1 cellular context compared by ENCODE assay signal in genomic region chr3:124552224-124552623, GRCh38.
TF ChIP-seq lines count a peak whose summit lies in the region.

No MANE protein-coding gene starts in this region.

TF ChIP-seq in GM23338, 12 proteins besides CTCF, POLR2A, EP300 and RAD21 (continued from another document):
- TF ChIP-seq, protein P1, sequence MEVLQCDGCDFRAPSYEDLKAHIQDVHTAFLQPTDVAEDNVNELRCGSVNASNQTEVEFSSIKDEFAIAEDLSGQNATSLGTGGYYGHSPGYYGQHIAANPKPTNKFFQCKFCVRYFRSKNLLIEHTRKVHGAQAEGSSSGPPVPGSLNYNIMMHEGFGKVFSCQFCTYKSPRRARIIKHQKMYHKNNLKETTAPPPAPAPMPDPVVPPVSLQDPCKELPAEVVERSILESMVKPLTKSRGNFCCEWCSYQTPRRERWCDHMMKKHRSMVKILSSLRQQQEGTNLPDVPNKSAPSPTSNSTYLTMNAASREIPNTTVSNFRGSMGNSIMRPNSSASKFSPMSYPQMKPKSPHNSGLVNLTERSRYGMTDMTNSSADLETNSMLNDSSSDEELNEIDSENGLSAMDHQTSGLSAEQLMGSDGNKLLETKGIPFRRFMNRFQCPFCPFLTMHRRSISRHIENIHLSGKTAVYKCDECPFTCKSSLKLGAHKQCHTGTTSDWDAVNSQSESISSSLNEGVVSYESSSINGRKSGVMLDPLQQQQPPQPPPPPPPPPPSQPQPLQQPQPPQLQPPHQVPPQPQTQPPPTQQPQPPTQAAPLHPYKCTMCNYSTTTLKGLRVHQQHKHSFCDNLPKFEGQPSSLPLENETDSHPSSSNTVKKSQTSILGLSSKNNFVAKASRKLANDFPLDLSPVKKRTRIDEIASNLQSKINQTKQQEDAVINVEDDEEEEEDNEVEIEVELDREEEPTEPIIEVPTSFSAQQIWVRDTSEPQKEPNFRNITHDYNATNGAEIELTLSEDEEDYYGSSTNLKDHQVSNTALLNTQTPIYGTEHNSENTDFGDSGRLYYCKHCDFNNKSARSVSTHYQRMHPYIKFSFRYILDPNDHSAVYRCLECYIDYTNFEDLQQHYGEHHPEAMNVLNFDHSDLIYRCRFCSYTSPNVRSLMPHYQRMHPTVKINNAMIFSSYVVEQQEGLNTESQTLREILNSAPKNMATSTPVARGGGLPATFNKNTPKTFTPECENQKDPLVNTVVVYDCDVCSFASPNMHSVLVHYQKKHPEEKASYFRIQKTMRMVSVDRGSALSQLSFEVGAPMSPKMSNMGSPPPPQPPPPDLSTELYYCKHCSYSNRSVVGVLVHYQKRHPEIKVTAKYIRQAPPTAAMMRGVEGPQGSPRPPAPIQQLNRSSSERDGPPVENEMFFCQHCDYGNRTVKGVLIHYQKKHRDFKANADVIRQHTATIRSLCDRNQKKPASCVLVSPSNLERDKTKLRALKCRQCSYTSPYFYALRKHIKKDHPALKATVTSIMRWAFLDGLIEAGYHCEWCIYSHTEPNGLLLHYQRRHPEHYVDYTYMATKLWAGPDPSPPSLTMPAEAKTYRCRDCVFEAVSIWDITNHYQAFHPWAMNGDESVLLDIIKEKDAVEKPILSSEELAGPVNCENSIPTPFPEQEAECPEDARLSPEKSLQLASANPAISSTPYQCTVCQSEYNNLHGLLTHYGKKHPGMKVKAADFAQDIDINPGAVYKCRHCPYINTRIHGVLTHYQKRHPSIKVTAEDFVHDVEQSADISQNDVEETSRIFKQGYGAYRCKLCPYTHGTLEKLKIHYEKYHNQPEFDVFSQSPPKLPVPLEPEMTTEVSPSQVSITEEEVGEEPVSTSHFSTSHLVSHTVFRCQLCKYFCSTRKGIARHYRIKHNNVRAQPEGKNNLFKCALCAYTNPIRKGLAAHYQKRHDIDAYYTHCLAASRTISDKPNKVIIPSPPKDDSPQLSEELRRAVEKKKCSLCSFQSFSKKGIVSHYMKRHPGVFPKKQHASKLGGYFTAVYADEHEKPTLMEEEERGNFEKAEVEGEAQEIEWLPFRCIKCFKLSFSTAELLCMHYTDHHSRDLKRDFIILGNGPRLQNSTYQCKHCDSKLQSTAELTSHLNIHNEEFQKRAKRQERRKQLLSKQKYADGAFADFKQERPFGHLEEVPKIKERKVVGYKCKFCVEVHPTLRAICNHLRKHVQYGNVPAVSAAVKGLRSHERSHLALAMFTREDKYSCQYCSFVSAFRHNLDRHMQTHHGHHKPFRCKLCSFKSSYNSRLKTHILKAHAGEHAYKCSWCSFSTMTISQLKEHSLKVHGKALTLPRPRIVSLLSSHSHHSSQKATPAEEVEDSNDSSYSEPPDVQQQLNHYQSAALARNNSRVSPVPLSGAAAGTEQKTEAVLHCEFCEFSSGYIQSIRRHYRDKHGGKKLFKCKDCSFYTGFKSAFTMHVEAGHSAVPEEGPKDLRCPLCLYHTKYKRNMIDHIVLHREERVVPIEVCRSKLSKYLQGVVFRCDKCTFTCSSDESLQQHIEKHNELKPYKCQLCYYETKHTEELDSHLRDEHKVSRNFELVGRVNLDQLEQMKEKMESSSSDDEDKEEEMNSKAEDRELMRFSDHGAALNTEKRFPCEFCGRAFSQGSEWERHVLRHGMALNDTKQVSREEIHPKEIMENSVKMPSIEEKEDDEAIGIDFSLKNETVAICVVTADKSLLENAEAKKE (CRISPR knock-in tag; IDR thresholded peaks at IDR 0.05): no peak
